15 cellular contexts compared by ENCODE assay signal in genomic region chr4:113008726-113009125, GRCh38. TPM values are rescaled to one million over a fixed set of nuclear protein-coding genes. Genes with fewer than 3 reads are reported as not detected.
"Had no signal": no experiment of that assay in that cellular context is flagged by ENCODE, and none has a peak within 500 bp of the region (broad histone marks: within the 10 kb centered on the region; RNA-seq: fewer than 3 reads in every experiment).

No MANE protein-coding gene starts in this region.

- H3K4me3 ChIP-seq: lower lobe of right lung, ovary, transverse colon had no signal

- H3K36me3 ChIP-seq: lower lobe of right lung, ovary, transverse colon had no signal

- H3K27me3 ChIP-seq: ovary, transverse colon had no signal

- FAIRE-seq: small intestine, TTC549 had no signal

- H3K4me1 ChIP-seq: lower lobe of right lung, transverse colon had no signal

- H3K9me3 Mint-ChIP-seq: activated naive CD4-positive, alpha-beta T cell treated with anti-CD3 and anti-CD28 coated beads, Interleukin-2, amount 50 U/mL, for 72 hours; activated T-cell treated with anti-CD3 and anti-CD28 coated beads, Interleukin-2, amount 50 U/mL, for 24 hours; natural killer cell had no signal

- H3K9me3 ChIP-seq: lower lobe of right lung, ovary, transverse colon had no signal

- H3K27me3 Mint-ChIP-seq: activated T-cell treated with anti-CD3 and anti-CD28 coated beads, Interleukin-2, amount 50 U/mL, for 24 hours had no signal

- H3K4me3 Mint-ChIP-seq: activated T-cell treated with anti-CD3 and anti-CD28 coated beads, Interleukin-2, amount 50 U/mL, for 24 hours; immature natural killer cell; natural killer cell had no signal

- DNase-seq: activated effector memory CD4-positive, alpha-beta T cell treated with Interleukin-2 at 50 U/mL for 16 hours; activated T-cell treated with anti-CD3 and anti-CD28 coated beads, Interleukin-2, amount 50 U/mL, for 24 hours; amniotic stem cell; cerebellar nuclear complex; dermis blood vessel endothelial cell; immature natural killer cell; left cardiac atrium; lower lobe of right lung; natural killer cell; ovary; small intestine; T-helper 2 cell; transverse colon had no signal

- H3K36me3 Mint-ChIP-seq: activated naive CD4-positive, alpha-beta T cell treated with anti-CD3 and anti-CD28 coated beads, Interleukin-2, amount 50 U/mL, for 72 hours; immature natural killer cell; natural killer cell had no signal

- H3K27ac ChIP-seq: lower lobe of right lung, ovary, transverse colon had no signal

- ATAC-seq: activated naive CD4-positive, alpha-beta T cell treated with anti-CD3 and anti-CD28 coated beads, Interleukin-2, amount 50 U/mL, for 72 hours; left cardiac atrium; lower lobe of right lung; natural killer cell had no signal

- H3K4me1 Mint-ChIP-seq: immature natural killer cell, natural killer cell had no signal

- H3K27ac Mint-ChIP-seq: activated naive CD4-positive, alpha-beta T cell treated with anti-CD3 and anti-CD28 coated beads, Interleukin-2, amount 50 U/mL, for 72 hours; activated T-cell treated with anti-CD3 and anti-CD28 coated beads, Interleukin-2, amount 50 U/mL, for 24 hours; immature natural killer cell; natural killer cell had no signal

RNA-seq across cellular contexts. Expression of gene ANK2, which starts 40.7 kb away (rescaled TPM):
- polyA plus RNA-seq: immature natural killer cell had no signal
